Comparison of ENCODE assay signal across 1 cellular context in genomic region chr19:1420590-1420989, GRCh38.
TF ChIP-seq lines count a peak whose summit lies in the region.

No MANE protein-coding gene starts in this region.

TF ChIP-seq in H1, 55 proteins besides CTCF, POLR2A, EP300 and RAD21:
- no peak for TF ChIP-seq BRCA1 (IDR thresholded peaks at IDR 0.05; ENCODE audit: low read depth, low read length)
- no peak for TF ChIP-seq CHD7 (IDR thresholded peaks at IDR 0.05; ENCODE audit: insufficient replicate concordance, low read length)
- no peak for TF ChIP-seq PHF8 (conservative IDR thresholded peaks at IDR 0.05; ENCODE audit: low read depth, low read length)
- no peak for TF ChIP-seq RXRA (IDR thresholded peaks at IDR 0.05; ENCODE audit: insufficient read depth, low read depth, low read length)
- no peak for TF ChIP-seq MAX (IDR thresholded peaks at IDR 0.05)
- TF ChIP-seq RBBP5 (IDR thresholded peaks at IDR 0.05; ENCODE audit: borderline replicate concordance, low read depth, low read length) = no peak
- no peak for TF ChIP-seq ASH2L (IDR thresholded peaks at IDR 0.05; ENCODE audit: low read length)
- TF ChIP-seq CEBPB (IDR thresholded peaks at IDR 0.05; ENCODE audit: low read depth, low read length) = no peak
- no peak for TF ChIP-seq POU5F1 (IDR thresholded peaks at IDR 0.05; ENCODE audit: low read depth, low read length)
- TF ChIP-seq CTBP2 (IDR thresholded peaks at IDR 0.05; ENCODE audit: borderline replicate concordance, insufficient read depth, insufficient read length, low read length) = no peak
